In the genomic region with DNA sequence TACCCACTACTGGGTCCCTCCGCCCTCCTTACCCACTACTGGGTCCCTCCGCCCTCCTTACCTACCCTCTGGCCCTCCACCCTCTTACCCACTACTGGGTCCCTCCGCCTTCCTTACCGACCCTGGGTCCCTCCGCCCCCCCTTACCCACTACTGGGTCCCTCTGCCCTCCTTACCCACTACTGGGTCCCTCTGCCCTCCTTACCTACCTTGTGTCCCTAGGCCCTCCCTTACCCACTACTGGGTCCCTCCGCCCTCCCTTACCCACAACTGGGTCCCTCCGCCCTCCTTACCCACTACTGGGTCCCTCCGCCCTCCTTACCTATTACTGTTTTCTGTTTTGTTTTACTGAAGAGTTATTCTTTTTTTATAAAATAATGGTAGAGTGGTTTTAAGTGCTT, we compare ENCODE assay signal across 5 cellular contexts. TPM values are rescaled to one million over a fixed set of nuclear protein-coding genes. Genes with fewer than 3 reads are reported as not detected.
DNase-seq lines count a peak whose midpoint lies in the region; ATAC-seq and TF ChIP-seq lines count a peak whose summit lies in the region.
"Not testable (repeated sequence)": the region's sequence is repeated elsewhere in the genome, so short reads cannot be mapped to it uniquely, and the experiment has no call there.

No MANE protein-coding gene starts in this region.

- not testable (repeated sequence) for H3K9me3 ChIP-seq in CD4-positive, alpha-beta memory T cell (ENCODE audit: control insufficient read depth in 1 of 2, low read length in 2 of 2); HEK293 (ENCODE audit: control insufficient read depth, insufficient read depth, low read depth, low read length)

- intact Hi-C loops in CD4-positive, alpha-beta memory T cell (cut with micrococcal nuclease) = not testable (repeated sequence)

- not testable (repeated sequence) for H3K27me3 ChIP-seq in CD4-positive, alpha-beta memory T cell (ENCODE audit: insufficient read depth, low read length)

- CTCF ChIA-PET in CD4-positive, alpha-beta memory T cell (lab: Charles Lee; ENCODE audit: partially characterized antibody) = not testable (repeated sequence)
- CTCF ChIA-PET in HEK293 (lab: Yijun Ruan, JAX) = interaction anchor here (0.7 kb wide), 1 partner anchor 1224 kb away, joined by 3 read pairs; no protein-coding TSS in a partner anchor

- ATAC-seq in central memory CD8-positive, alpha-beta T cell (replicated peaks; ENCODE audit: extremely low read depth, poor library complexity, severe bottlenecking) = peak; percentile 62

- not testable (repeated sequence) for H3K27ac ChIP-seq in CD4-positive, alpha-beta memory T cell (ENCODE audit: low read depth, low read length); HEK293 (ENCODE audit: extremely low read depth, low read depth, low read length)

- not testable (repeated sequence) for H3K9me3 Mint-ChIP-seq in CD4-positive, alpha-beta memory T cell; central memory CD8-positive, alpha-beta T cell

- not testable (repeated sequence) for H3K27me3 Mint-ChIP-seq in CD4-positive, alpha-beta memory T cell; central memory CD8-positive, alpha-beta T cell

- not testable (repeated sequence) for H3K4me1 ChIP-seq in CD4-positive, alpha-beta memory T cell (ENCODE audit: insufficient read depth, low read length); HEK293 (ENCODE audit: control insufficient read depth, insufficient read depth, low read length)

- TF ChIP-seq CTCF in HEK293 (tag by site-specific recombination; IDR thresholded peaks at IDR 0.05) = not testable (repeated sequence)

- H3K27ac Mint-ChIP-seq in CD4-positive, alpha-beta memory T cell; central memory CD8-positive, alpha-beta T cell (ENCODE audit: low read depth): not testable (repeated sequence)

- H3K4me3 Mint-ChIP-seq in CD4-positive, alpha-beta memory T cell; central memory CD8-positive, alpha-beta T cell: not testable (repeated sequence)

- POLR2A ChIA-PET in CD4-positive, alpha-beta memory T cell (lab: Charles Lee; ENCODE audit: partially characterized antibody); HEK293 (lab: Yijun Ruan, JAX): not testable (repeated sequence)

- H3K4me3 ChIP-seq in CD4-positive, alpha-beta memory T cell (ENCODE audit: low read length in 2 of 2); HEK293 (ENCODE audit: low read depth, low read length): not testable (repeated sequence)

- H3K4me1 Mint-ChIP-seq in CD4-positive, alpha-beta memory T cell; central memory CD8-positive, alpha-beta T cell: not testable (repeated sequence)

- DNase-seq in CD4-positive, alpha-beta memory T cell = peak in 3 of 5 donors; percentile 14 to 42 (median 20)
- peak; percentile 17 for DNase-seq in activated effector memory CD4-positive, alpha-beta T cell treated with Interleukin-2 at 50 U/mL for 16 hours
- peak in 1 of 2 donors; percentile 19 for DNase-seq in central memory CD8-positive, alpha-beta T cell (ENCODE audit: low spot score in 2 of 2)
- DNase-seq in globus pallidus (ENCODE audit: low spot score) = peak; percentile 1

- not testable (repeated sequence) for H3K36me3 ChIP-seq in CD4-positive, alpha-beta memory T cell (ENCODE audit: insufficient read depth, low read length)
- H3K36me3 ChIP-seq in HEK293 (ENCODE audit: control insufficient read depth in 2 of 2, insufficient read depth in 1 of 2, low read length in 2 of 2) = peaks cover 24 to 69% of the 10 kb centered on the region in 2 experiments

- peaks cover 11 to 14% of the 10 kb centered on the region in 2 donors for H3K36me3 Mint-ChIP-seq in CD4-positive, alpha-beta memory T cell
- peaks cover 11% of the 10 kb centered on the region for H3K36me3 Mint-ChIP-seq in central memory CD8-positive, alpha-beta T cell (ENCODE audit: insufficient read depth)

TF ChIP-seq in HEK293, 187 proteins besides CTCF, POLR2A, EP300 and RAD21:
- TF ChIP-seq KLF1 (tag by site-specific recombination; IDR thresholded peaks at IDR 0.05) = peak; percentile 28; the same call in 1 of the 2 replicates
TF ChIP-seq in HEK293: peak in this region for 1; not testable (repeated sequence) for 186.

RNA-seq across cellular contexts. Expression of a gene that starts 36.5 kb away (rescaled TPM):
- 10 to 100 TPM; 15.0 to 17.9 TPM for total RNA-seq in CD4-positive, alpha-beta memory T cell
- 10 to 100 TPM in 1 of 2 donors, 1 to 10 TPM in 1; 7.2 to 12.9 TPM for polyA plus RNA-seq in CD4-positive, alpha-beta memory T cell
